In genomic region chr5:147036691-147037245, GRCh38 we compare ENCODE assay signal across 27 cellular contexts.
"Had no signal": no experiment of that assay in that cellular context is flagged by ENCODE, and none has a peak within 500 bp of the region (broad histone marks: within the 10 kb centered on the region; RNA-seq: fewer than 3 reads in every experiment).

No MANE protein-coding gene starts in this region.

- H3K27me3 ChIP-seq: adrenal gland, ascending aorta, neural progenitor cell, right atrium auricular region, spleen, testis, transverse colon had no signal

- H3K4me2 ChIP-seq: neural progenitor cell had no signal

- DNase-seq: activated CD4-positive, alpha-beta T cell treated with anti-CD3 and anti-CD28 coated beads for 4 hours; activated CD4-positive, alpha-beta T cell treated with anti-CD3 and anti-CD28 coated beads, Interleukin-2, amount 50 U/mL, for 4 hours; activated CD8-positive, alpha-beta memory T cell treated with anti-CD3 and anti-CD28 coated beads, Interleukin-2, amount 50 U/mL, for 4 hours; activated effector memory CD4-positive, alpha-beta T cell treated with anti-CD3 and anti-CD28 coated beads, Interleukin-2, amount 50 U/mL, for 16 hours; activated naive CD4-positive, alpha-beta T cell treated with anti-CD3 and anti-CD28 coated beads for 36 hours; activated naive CD8-positive, alpha-beta T cell treated with anti-CD3 and anti-CD28 coated beads for 36 hours; activated T-cell treated with anti-CD3 and anti-CD28 coated beads, Interleukin-2, amount 50 U/mL, for 1 hour; effector CD8-positive, alpha-beta T cell; head of caudate nucleus; hippocampal formation; kidney; left colon; natural killer cell; occipital lobe; psoas muscle; spleen; stimulated activated CD4-positive, alpha-beta T cell treated with anti-CD3 and anti-CD28 coated beads, Interleukin-2, amount 100 ng/mL, for 48 hours; stimulated activated naive CD8-positive, alpha-beta T cell treated with anti-CD3 and anti-CD28 coated beads, Interleukin-15, Interleukin-2, amounts not matched to agents 100 U/mL and 50 U/mL, for 24 hours; T-helper 9 cell; testis; transverse colon had no signal

- H3K27ac ChIP-seq: adrenal gland, ascending aorta, neural progenitor cell, parathyroid adenoma, psoas muscle, right atrium auricular region, spleen, testis, transverse colon, VCaP had no signal

- H3K4me1 ChIP-seq: adrenal gland, ascending aorta, parathyroid adenoma, psoas muscle, right atrium auricular region, spleen, testis, transverse colon had no signal

- H3K36me3 ChIP-seq: adrenal gland, ascending aorta, neural progenitor cell, right atrium auricular region, spleen, transverse colon had no signal

- H3K9ac ChIP-seq: neural progenitor cell, parathyroid adenoma had no signal

- H3K4me3 ChIP-seq: adrenal gland, ascending aorta, neural progenitor cell, psoas muscle, right atrium auricular region, spleen, testis, transverse colon had no signal

- H3K9me3 ChIP-seq: adrenal gland, ascending aorta, psoas muscle, right atrium auricular region, testis, transverse colon had no signal

- H3K79me2 ChIP-seq: parathyroid adenoma had no signal

- H2AFZ ChIP-seq: neural progenitor cell, parathyroid adenoma had no signal

- ATAC-seq: left colon; natural killer cell; psoas muscle; stimulated activated naive CD8-positive, alpha-beta T cell treated with anti-CD3 and anti-CD28 coated beads, Interleukin-15, Interleukin-2, amounts not matched to agents 100 U/mL and 50 U/mL, for 24 hours had no signal
